Comparison of ENCODE assay signal across 20 cellular contexts in the genomic region with DNA sequence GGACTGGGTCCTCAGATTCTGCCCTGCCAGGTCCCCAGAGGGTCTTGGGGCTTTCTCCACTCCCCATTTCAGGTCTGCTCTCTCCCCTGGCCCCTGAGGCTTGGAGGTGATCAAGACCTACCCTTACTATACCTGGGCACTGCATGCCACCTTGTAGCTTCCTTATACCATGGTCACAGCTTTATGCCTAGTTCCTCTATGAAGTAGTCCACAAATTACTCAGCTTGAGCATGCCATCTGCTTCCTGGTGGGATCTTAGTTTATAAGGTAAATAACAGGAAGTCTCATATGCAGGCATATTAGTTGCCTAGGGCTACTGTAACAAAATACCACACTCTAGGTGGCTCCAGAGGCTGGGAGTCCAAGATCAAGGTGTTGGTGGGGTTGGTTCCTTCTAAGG. TPM values are rescaled to one million over a fixed set of nuclear protein-coding genes. Genes with fewer than 3 reads are reported as not detected.
"Had no signal": no experiment of that assay in that cellular context is flagged by ENCODE, and none has a peak within 500 bp of the region (broad histone marks: within the 10 kb centered on the region; RNA-seq: fewer than 3 reads in every experiment).

No MANE protein-coding gene starts in this region.

- H3K4me1 ChIP-seq: ascending aorta, esophagus muscularis mucosa, heart right ventricle, prostate gland, right atrium auricular region, suprapubic skin, vagina had no signal

- H3K4me3 ChIP-seq: ascending aorta, esophagus muscularis mucosa, heart right ventricle, prostate gland, right atrium auricular region, suprapubic skin, transverse colon, vagina had no signal

- H3K4me3 Mint-ChIP-seq: activated naive CD4-positive, alpha-beta T cell treated with anti-CD3 and anti-CD28 coated beads, Interleukin-2, amount 50 U/mL, for 24 hours; memory B cell; naive thymus-derived CD8-positive, alpha-beta T cell; stimulated activated naive CD8-positive, alpha-beta T cell treated with anti-CD3 and anti-CD28 coated beads, Interleukin-15, amount 100 ng/mL, for 72 hours had no signal

- H3K27me3 Mint-ChIP-seq: activated naive CD4-positive, alpha-beta T cell treated with anti-CD3 and anti-CD28 coated beads, Interleukin-2, amount 50 U/mL, for 24 hours; memory B cell; naive thymus-derived CD8-positive, alpha-beta T cell; stimulated activated naive CD8-positive, alpha-beta T cell treated with anti-CD3 and anti-CD28 coated beads, Interleukin-15, amount 100 ng/mL, for 72 hours had no signal

- DNase-seq: activated CD4-positive, alpha-beta T cell treated with anti-CD3 and anti-CD28 coated beads, Interleukin-2, amount 50 U/mL, for 4 hours; activated gamma-delta T cell; cortex of kidney; effector memory CD4-positive, alpha-beta T cell; heart right ventricle; naive thymus-derived CD8-positive, alpha-beta T cell; stimulated activated CD4-positive, alpha-beta T cell treated with anti-CD3 and anti-CD28 coated beads, Interleukin-2, amount 100 ng/mL, for 24 hours; stimulated activated naive CD8-positive, alpha-beta T cell treated with anti-CD3 and anti-CD28 coated beads, Interleukin-15, amount 100 ng/mL, for 72 hours; transverse colon; WERI-Rb-1 had no signal

- H3K9me3 ChIP-seq: ascending aorta, esophagus muscularis mucosa, heart right ventricle, prostate gland, right atrium auricular region, suprapubic skin, transverse colon, vagina had no signal

- H3K27me3 ChIP-seq: ascending aorta, esophagus muscularis mucosa, right atrium auricular region, suprapubic skin, transverse colon, vagina had no signal

- H3K36me3 ChIP-seq: ascending aorta, esophagus muscularis mucosa, heart right ventricle, prostate gland, right atrium auricular region, suprapubic skin, transverse colon, vagina, WERI-Rb-1 had no signal

- FAIRE-seq: endothelial cell of umbilical vein had no signal

- H3K4me1 Mint-ChIP-seq: activated naive CD4-positive, alpha-beta T cell treated with anti-CD3 and anti-CD28 coated beads, Interleukin-2, amount 50 U/mL, for 24 hours; memory B cell; naive thymus-derived CD8-positive, alpha-beta T cell; stimulated activated naive CD8-positive, alpha-beta T cell treated with anti-CD3 and anti-CD28 coated beads, Interleukin-15, amount 100 ng/mL, for 72 hours had no signal

- H3K36me3 Mint-ChIP-seq: activated naive CD4-positive, alpha-beta T cell treated with anti-CD3 and anti-CD28 coated beads, Interleukin-2, amount 50 U/mL, for 24 hours; memory B cell; naive thymus-derived CD8-positive, alpha-beta T cell had no signal

- ATAC-seq: heart right ventricle; naive thymus-derived CD8-positive, alpha-beta T cell; stimulated activated naive CD8-positive, alpha-beta T cell treated with anti-CD3 and anti-CD28 coated beads, Interleukin-15, amount 100 ng/mL, for 72 hours had no signal

- H3K9me3 Mint-ChIP-seq: activated naive CD4-positive, alpha-beta T cell treated with anti-CD3 and anti-CD28 coated beads, Interleukin-2, amount 50 U/mL, for 24 hours; memory B cell; naive thymus-derived CD8-positive, alpha-beta T cell; stimulated activated naive CD8-positive, alpha-beta T cell treated with anti-CD3 and anti-CD28 coated beads, Interleukin-15, amount 100 ng/mL, for 72 hours had no signal

- H3K27ac Mint-ChIP-seq: activated naive CD4-positive, alpha-beta T cell treated with anti-CD3 and anti-CD28 coated beads, Interleukin-2, amount 50 U/mL, for 24 hours; memory B cell; naive thymus-derived CD8-positive, alpha-beta T cell; stimulated activated naive CD8-positive, alpha-beta T cell treated with anti-CD3 and anti-CD28 coated beads, Interleukin-15, amount 100 ng/mL, for 72 hours had no signal

- H3K27ac ChIP-seq: ascending aorta, esophagus muscularis mucosa, heart right ventricle, prostate gland, right atrium auricular region, suprapubic skin, transverse colon, vagina, WERI-Rb-1 had no signal

RNA-seq across cellular contexts. Expression of a gene that starts 11.0 kb away (rescaled TPM):
- total RNA-seq: ascending aorta, skeletal muscle tissue, vagina had no signal
